Comparison of ENCODE assay signal across 25 cellular contexts in the genomic region with DNA sequence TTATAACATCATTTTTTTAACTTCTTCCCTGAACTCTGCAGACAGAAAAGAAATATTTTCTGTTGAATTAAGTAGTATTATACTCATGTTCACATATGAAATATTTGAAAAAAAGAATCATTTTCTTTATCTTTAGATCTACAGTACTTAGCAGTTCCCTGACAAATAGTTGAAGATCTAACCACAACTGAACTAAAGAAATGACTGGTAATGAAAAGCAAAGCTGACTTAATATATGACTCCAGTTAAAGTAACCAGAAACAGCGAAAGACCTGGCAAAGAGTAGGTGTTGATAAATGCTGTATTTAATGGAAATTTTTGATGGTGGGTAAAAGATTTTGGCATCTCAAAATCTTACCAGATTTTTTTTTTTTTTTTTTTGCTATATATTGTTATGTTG.
"Had no signal": no experiment of that assay in that cellular context is flagged by ENCODE, and none has a peak within 500 bp of the region (broad histone marks: within the 10 kb centered on the region; RNA-seq: fewer than 3 reads in every experiment).

No MANE protein-coding gene starts in this region.

- H3K4me1 Mint-ChIP-seq: naive thymus-derived CD4-positive, alpha-beta T cell; natural killer cell; nephron; neural progenitor cell; stimulated activated effector memory CD8-positive, alpha-beta T cell treated with anti-CD3 and anti-CD28 coated beads, Interleukin-12 subunit alpha, Interleukin-12 subunit beta, amount 100 ng/mL, for 72 hours; stimulated activated naive B cell treated with anti-CD40 and anti-IgM and Interleukin-4, amounts not matched to agents 10 μg/mL and 1 μg/mL and 100 μg/mL, for 72 hours had no signal

- DNase-seq: naive thymus-derived CD4-positive, alpha-beta T cell; natural killer cell; occipital lobe; ovary; posterior cingulate gyrus; psoas muscle; right cardiac atrium; right lobe of liver; sigmoid colon; spleen; stimulated activated CD4-positive, alpha-beta T cell treated with anti-CD3 and anti-CD28 coated beads, Interleukin-12 subunit alpha, Interleukin-12 subunit beta, amount 100 ng/mL, for 4 hours; stimulated activated CD4-positive, alpha-beta T cell treated with anti-CD3 and anti-CD28 coated beads, Interleukin-2, amount 100 ng/mL, for 24 hours; stimulated activated CD4-positive, alpha-beta T cell treated with anti-CD3 and anti-CD28 coated beads, Interleukin-2, amount 100 ng/mL, for 48 hours; stimulated activated CD4-positive, alpha-beta T cell treated with anti-CD3 and anti-CD28 coated beads, Interleukin-4, amount 100 ng/mL, for 24 hours; stimulated activated naive B cell treated with anti-CD40 and anti-IgM and Interleukin-4, amounts not matched to agents 10 μg/mL and 1 μg/mL and 100 μg/mL, for 72 hours; stimulated activated naive CD4-positive, alpha-beta T cell treated with Interleukin-2 at 50 U/mL for 16 hours; stomach; thyroid gland; trophoblast cell; upper lobe of left lung had no signal

- ATAC-seq: naive thymus-derived CD4-positive, alpha-beta T cell; natural killer cell; psoas muscle; right cardiac atrium; right lobe of liver; stimulated activated effector memory CD8-positive, alpha-beta T cell treated with anti-CD3 and anti-CD28 coated beads, Interleukin-12 subunit alpha, Interleukin-12 subunit beta, amount 100 ng/mL, for 72 hours; stimulated activated naive B cell treated with anti-CD40 and anti-IgM and Interleukin-4, amounts not matched to agents 10 μg/mL and 1 μg/mL and 100 μg/mL, for 72 hours had no signal

- H3K9me3 Mint-ChIP-seq: naive thymus-derived CD4-positive, alpha-beta T cell; stimulated activated effector memory CD8-positive, alpha-beta T cell treated with anti-CD3 and anti-CD28 coated beads, Interleukin-12 subunit alpha, Interleukin-12 subunit beta, amount 100 ng/mL, for 72 hours; stimulated activated naive CD8-positive, alpha-beta T cell treated with anti-CD3 and anti-CD28 coated beads, Interleukin-15, Interleukin-2, amounts not matched to agents 100 ng/mL and 50 ng/mL, for 24 hours had no signal

- H3K36me3 Mint-ChIP-seq: naive thymus-derived CD4-positive, alpha-beta T cell; natural killer cell; neural progenitor cell; stimulated activated effector memory CD8-positive, alpha-beta T cell treated with anti-CD3 and anti-CD28 coated beads, Interleukin-12 subunit alpha, Interleukin-12 subunit beta, amount 100 ng/mL, for 72 hours; stimulated activated naive B cell treated with anti-CD40 and anti-IgM and Interleukin-4, amounts not matched to agents 10 μg/mL and 1 μg/mL and 100 μg/mL, for 72 hours had no signal

- H3K4me3 Mint-ChIP-seq: naive thymus-derived CD4-positive, alpha-beta T cell; natural killer cell; nephron; neural progenitor cell; stimulated activated effector memory CD8-positive, alpha-beta T cell treated with anti-CD3 and anti-CD28 coated beads, Interleukin-12 subunit alpha, Interleukin-12 subunit beta, amount 100 ng/mL, for 72 hours; stimulated activated naive B cell treated with anti-CD40 and anti-IgM and Interleukin-4, amounts not matched to agents 10 μg/mL and 1 μg/mL and 100 μg/mL, for 72 hours; stimulated activated naive CD8-positive, alpha-beta T cell treated with anti-CD3 and anti-CD28 coated beads, Interleukin-15, Interleukin-2, amounts not matched to agents 100 ng/mL and 50 ng/mL, for 24 hours had no signal

- H3K27ac Mint-ChIP-seq: naive thymus-derived CD4-positive, alpha-beta T cell; natural killer cell; nephron; neural progenitor cell; progenitor cell of endocrine pancreas; stimulated activated effector memory CD8-positive, alpha-beta T cell treated with anti-CD3 and anti-CD28 coated beads, Interleukin-12 subunit alpha, Interleukin-12 subunit beta, amount 100 ng/mL, for 72 hours; stimulated activated naive B cell treated with anti-CD40 and anti-IgM and Interleukin-4, amounts not matched to agents 10 μg/mL and 1 μg/mL and 100 μg/mL, for 72 hours; stimulated activated naive CD8-positive, alpha-beta T cell treated with anti-CD3 and anti-CD28 coated beads, Interleukin-15, Interleukin-2, amounts not matched to agents 100 ng/mL and 50 ng/mL, for 24 hours had no signal
